Comparison of ENCODE assay signal across 20 cellular contexts in the genomic region with DNA sequence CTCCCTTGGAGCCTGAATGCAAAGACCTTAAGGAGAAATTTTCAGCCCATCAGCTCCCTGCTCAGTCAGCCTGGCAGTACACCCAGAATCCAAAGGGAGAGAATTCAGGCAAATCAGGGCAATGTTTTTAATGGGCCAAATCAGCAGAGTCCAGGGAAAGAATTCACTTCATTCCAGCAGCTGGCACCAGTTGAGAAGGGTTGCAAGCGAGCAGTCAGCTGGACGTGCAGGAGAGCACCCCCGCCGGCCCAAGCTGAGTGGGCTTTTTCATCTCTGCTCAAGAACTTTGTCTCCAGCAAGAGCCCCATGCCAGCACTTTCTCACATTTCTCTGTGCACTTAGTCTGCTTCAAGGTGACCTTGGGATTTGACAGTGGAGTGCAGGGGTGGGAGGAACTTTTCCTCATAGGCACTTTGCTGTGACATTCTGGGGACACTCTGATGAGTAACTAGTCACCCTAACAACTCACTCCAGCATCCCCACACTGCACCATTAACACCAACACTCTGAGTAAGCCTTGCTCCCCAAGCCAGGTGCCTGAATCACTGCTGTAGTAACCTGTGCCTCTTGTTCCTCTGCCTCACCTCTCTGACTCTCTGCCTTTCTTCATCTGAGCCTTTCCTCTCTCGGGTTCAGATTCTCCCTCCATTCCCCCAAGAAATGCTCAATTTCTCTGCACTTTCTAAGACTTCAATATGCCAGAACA. TPM values are rescaled to one million over a fixed set of nuclear protein-coding genes. Genes with fewer than 3 reads are reported as not detected.
DNase-seq lines count a peak whose midpoint lies in the region; ATAC-seq lines count a peak whose summit lies in the region.
"Had no signal": no experiment of that assay in that cellular context is flagged by ENCODE, and none has a peak within 500 bp of the region (broad histone marks: within the 10 kb centered on the region; RNA-seq: fewer than 3 reads in every experiment).

No MANE protein-coding gene starts in this region.

- CTCF ChIA-PET in activated CD4-positive, alpha-beta T cell treated with anti-CD3 and anti-CD28 coated beads for 36 hours (lab: Charles Lee): interaction anchor here (0.6 to 22.8 kb wide), 10 partner anchors 11 to 212 kb away, joined by 3 to 341 read pairs (median 4); a partner anchor contains a TSS

- no peak for DNase-seq in activated CD4-positive, alpha-beta T cell treated with anti-CD3 and anti-CD28 coated beads for 36 hours
- DNase-seq in activated CD4-positive, alpha-beta T cell treated with anti-CD3 and anti-CD28 coated beads, Interleukin-2, amount 50 U/mL, for 48 hours: no peak
- DNase-seq in activated naive CD8-positive, alpha-beta T cell treated with anti-CD3 and anti-CD28 coated beads, Interleukin-2, amount 50 U/mL, for 24 hours: no peak
- DNase-seq in pons (ENCODE audit: low spot score): peak; percentile 74
- DNase-seq in COLO668 (lab: John Stamatoyannopoulos, UW; ENCODE audit: unreplicated experiment): no peak
- no peak for DNase-seq in KG1 (lab: John Stamatoyannopoulos, UW)
- DNase-seq: activated CD8-positive, alpha-beta memory T cell treated with anti-CD3 and anti-CD28 coated beads for 24 hours; activated effector memory CD4-positive, alpha-beta T cell treated with Interleukin-2 at 50 U/mL for 16 hours; cortex of kidney; GM23248; NCI-H1417; NCI-H526 treated with DMSO at 0.1 percent for 48 hours; pancreas had no signal

- H3K36me3 Mint-ChIP-seq in activated CD4-positive, alpha-beta T cell treated with anti-CD3 and anti-CD28 coated beads for 36 hours (ENCODE audit: low read depth): peaks cover 5% of the 10 kb centered on the region
- peaks cover 5% of the 10 kb centered on the region for H3K36me3 Mint-ChIP-seq in activated naive CD8-positive, alpha-beta T cell treated with anti-CD3 and anti-CD28 coated beads, Interleukin-2, amount 50 U/mL, for 24 hours (ENCODE audit: low read depth)

- H3K9me3 Mint-ChIP-seq in activated CD4-positive, alpha-beta T cell treated with anti-CD3 and anti-CD28 coated beads for 36 hours (ENCODE audit: low read depth): no peaks in the 10 kb centered on the region
- no peaks in the 10 kb centered on the region for H3K9me3 Mint-ChIP-seq in activated naive CD8-positive, alpha-beta T cell treated with anti-CD3 and anti-CD28 coated beads, Interleukin-2, amount 50 U/mL, for 24 hours

- no peaks in the 10 kb centered on the region for H3K27me3 Mint-ChIP-seq in activated CD4-positive, alpha-beta T cell treated with anti-CD3 and anti-CD28 coated beads for 36 hours
- H3K27me3 Mint-ChIP-seq in activated naive CD8-positive, alpha-beta T cell treated with anti-CD3 and anti-CD28 coated beads, Interleukin-2, amount 50 U/mL, for 24 hours: no peaks in the 10 kb centered on the region

- no peak overlapping the region for H3K4me3 Mint-ChIP-seq in activated CD4-positive, alpha-beta T cell treated with anti-CD3 and anti-CD28 coated beads for 36 hours
- no peak overlapping the region for H3K4me3 Mint-ChIP-seq in activated naive CD8-positive, alpha-beta T cell treated with anti-CD3 and anti-CD28 coated beads, Interleukin-2, amount 50 U/mL, for 24 hours

- peak; percentile 49 for ATAC-seq in activated CD4-positive, alpha-beta T cell treated with anti-CD3 and anti-CD28 coated beads for 36 hours
- ATAC-seq in activated naive CD8-positive, alpha-beta T cell treated with anti-CD3 and anti-CD28 coated beads, Interleukin-2, amount 50 U/mL, for 24 hours: peak; percentile 52
- ATAC-seq in esophagus mucosa: peak; percentile 72
- ATAC-seq in GM21737 (IDR thresholded peaks at IDR 0.05; ENCODE audit: unreplicated experiment): no peak
- ATAC-seq: pancreas, Right ventricle myocardium inferior had no signal

- peaks cover 19% of the 10 kb centered on the region for H3K4me1 Mint-ChIP-seq in activated CD4-positive, alpha-beta T cell treated with anti-CD3 and anti-CD28 coated beads for 36 hours
- H3K4me1 Mint-ChIP-seq in activated naive CD8-positive, alpha-beta T cell treated with anti-CD3 and anti-CD28 coated beads, Interleukin-2, amount 50 U/mL, for 24 hours: peaks cover 47% of the 10 kb centered on the region

- POLR2A ChIA-PET in activated CD4-positive, alpha-beta T cell treated with anti-CD3 and anti-CD28 coated beads for 36 hours (lab: Charles Lee): no interaction called here

- no peak overlapping the region for H3K27ac Mint-ChIP-seq in activated CD4-positive, alpha-beta T cell treated with anti-CD3 and anti-CD28 coated beads for 36 hours
- peak overlapping the region; percentile 3 for H3K27ac Mint-ChIP-seq in activated naive CD8-positive, alpha-beta T cell treated with anti-CD3 and anti-CD28 coated beads, Interleukin-2, amount 50 U/mL, for 24 hours

- intact Hi-C loops in activated CD4-positive, alpha-beta T cell treated with anti-CD3 and anti-CD28 coated beads for 36 hours (cut with DNase I, micrococcal nuclease): no loop called here

RNA-seq across cellular contexts. Expression of a gene that starts 2.2 kb away (rescaled TPM):
- total RNA-seq in activated CD4-positive, alpha-beta T cell treated with anti-CD3 and anti-CD28 coated beads for 36 hours: not detected
- total RNA-seq in esophagus mucosa: 66.9 TPM
- total RNA-seq: A172, epithelial cell of proximal tubule, glomerular endothelial cell, myocyte, Right ventricle myocardium inferior had no signal

RNA-seq across cellular contexts. Expression of a gene that starts 17.2 kb away (rescaled TPM):
- 10 to 100 TPM; 55.3 to 62.8 TPM for total RNA-seq in activated CD4-positive, alpha-beta T cell treated with anti-CD3 and anti-CD28 coated beads for 36 hours
- total RNA-seq in esophagus mucosa: 18.2 TPM

RNA-seq across cellular contexts. Expression of a gene that starts 35.6 kb away (rescaled TPM):
- under 1 TPM; 0.43 to 0.83 TPM for total RNA-seq in activated CD4-positive, alpha-beta T cell treated with anti-CD3 and anti-CD28 coated beads for 36 hours
- 16.5 TPM for total RNA-seq in esophagus mucosa

RNA-seq across cellular contexts. Expression of a gene that starts 50.0 kb away (rescaled TPM):
- 1 to 10 TPM; 5.9 to 8.5 TPM for total RNA-seq in activated CD4-positive, alpha-beta T cell treated with anti-CD3 and anti-CD28 coated beads for 36 hours
- total RNA-seq in esophagus mucosa: 19.8 TPM

Comparison
In these comparisons a context has a peak if more than half of its experiments do, and no peak if none do; other contexts are left out.
1. RNA of a gene that starts 2.2 kb away (total RNA-seq): 66.9 TPM in esophagus mucosa (single experiment); not detected in activated CD4-positive, alpha-beta T cell treated with anti-CD3 and anti-CD28 coated beads for 36 hours; every median in the first group is over 10 times any median in the second.